In genomic region chr3:33165372-33165771, GRCh38 we compare ENCODE assay signal across 24 cellular contexts. TPM values are rescaled to one million over a fixed set of nuclear protein-coding genes. Genes with fewer than 3 reads are reported as not detected.
DNase-seq lines count a peak whose midpoint lies in the region; ATAC-seq and TF ChIP-seq lines count a peak whose summit lies in the region.
"Had no signal": no experiment of that assay in that cellular context is flagged by ENCODE, and none has a peak within 500 bp of the region (broad histone marks: within the 10 kb centered on the region; RNA-seq: fewer than 3 reads in every experiment).

No MANE protein-coding gene starts in this region.

- H3K9ac ChIP-seq in adipocyte (ENCODE audit: low read length), result no peak overlapping the region
- H3K9ac ChIP-seq: BLaER1 treated with 17β-estradiol and CSF1 and Interleukin-3, amounts not matched to agents 10 nM and 100 nM had no signal

- in situ Hi-C loops in gastrocnemius medialis (cut with MboI; ENCODE audit: low sequenced_read_pairs in 4 of 4), result no loop called here

- peaks cover 31% of the 10 kb centered on the region for H3K4me1 Mint-ChIP-seq in chondrocyte (ENCODE audit: low read depth)
- H3K4me1 Mint-ChIP-seq: CD8-positive, alpha-beta memory T cell; GM23338; H9 had no signal

- no peaks in the 10 kb centered on the region for H3K27me3 Mint-ChIP-seq in chondrocyte (ENCODE audit: low read depth)

- H3K4me1 ChIP-seq in adipocyte (ENCODE audit: control insufficient read depth, insufficient read depth, low read length), result peaks cover 21% of the 10 kb centered on the region
- H3K4me1 ChIP-seq in gastrocnemius medialis, result peaks cover 0 to 4% of the 10 kb centered on the region in 2 donors
- H3K4me1 ChIP-seq in tibial artery, result peaks cover 0 to 83% (median 40%) of the 10 kb centered on the region in 4 donors
- H3K4me1 ChIP-seq: A549, BE2C had no signal

- peaks cover 11% of the 10 kb centered on the region for H3K36me3 Mint-ChIP-seq in chondrocyte (ENCODE audit: low read depth)
- H3K36me3 Mint-ChIP-seq: CD14-positive monocyte; CD8-positive, alpha-beta memory T cell had no signal

- no peaks in the 10 kb centered on the region for H3K9me3 ChIP-seq in adipocyte (ENCODE audit: control insufficient read depth, low read length)
- no peaks in the 10 kb centered on the region for H3K9me3 ChIP-seq in gastrocnemius medialis
- no peaks in the 10 kb centered on the region for H3K9me3 ChIP-seq in tibial artery
- H3K9me3 ChIP-seq: A549, BE2C had no signal

- H3K27me3 ChIP-seq in adipocyte (replicated peaks; ENCODE audit: control insufficient read depth, insufficient read depth, low read length) (no peaks in the 10 kb centered on the region), gastrocnemius medialis (no peaks in the 10 kb centered on the region), tibial artery (no peaks in the 10 kb centered on the region)
- H3K27me3 ChIP-seq: BE2C; BLaER1 treated with 17β-estradiol and CSF1 and Interleukin-3, amounts not matched to agents 10 nM and 100 nM had no signal

- TF ChIP-seq POLR2A in gastrocnemius medialis (IDR thresholded peaks at IDR 0.05), result no peak

- peak; percentile 43 to 56 for ATAC-seq in gastrocnemius medialis
- ATAC-seq: A549, GM23338, HCT116 had no signal

- intact Hi-C loops in gastrocnemius medialis (cut with DNase I; ENCODE audit: low total_unique reads) (no loop called here), tibial artery (cut with DNase I; ENCODE audit: low total_unique reads) (no loop called here)

- no peak for DNase-seq in adipocyte (ENCODE audit: low read depth)
- no peak for DNase-seq in chondrocyte (ENCODE audit: low spot score)
- DNase-seq in gastrocnemius medialis, result no peak
- DNase-seq in tibial artery, result no peak
- DNase-seq in central memory CD4-positive, alpha-beta T cell, result no peak
- DNase-seq in activated CD4-positive, alpha-beta T cell treated with anti-CD3 and anti-CD28 coated beads, Interleukin-2, amount 50 U/mL, for 1 hour, result no peak
- DNase-seq in RKO (ENCODE audit: low spot score), result no peak
- DNase-seq: 8988T; ACHN; AML-193; BE2C; CD4-positive, alpha-beta T cell; CD8-positive, alpha-beta memory T cell; DMS 273 treated with DMSO at 0.1 percent for 48 hours; DMS79; EL; GDM1; H9 had no signal

- H3K4me3 Mint-ChIP-seq in chondrocyte (ENCODE audit: unreplicated experiment), result no peak overlapping the region
- H3K4me3 Mint-ChIP-seq: CD14-positive monocyte; CD4-positive, alpha-beta T cell; CD8-positive, alpha-beta memory T cell; GM23338; H9 had no signal

- H3K27ac ChIP-seq in gastrocnemius medialis, result peak overlapping the region in 1 of 4 donors; percentile 42
- H3K27ac ChIP-seq in tibial artery, result peak overlapping the region; percentile 83 to 91
- H3K27ac ChIP-seq: A549; BLaER1 treated with 17β-estradiol and CSF1 and Interleukin-3, amounts not matched to agents 10 nM and 100 nM had no signal

- H3K4me3 ChIP-seq in adipocyte (ENCODE audit: low read length) (peak overlapping the region; percentile 65), gastrocnemius medialis (no peak overlapping the region), tibial artery (no peak overlapping the region)
- H3K4me3 ChIP-seq: A549; BLaER1 treated with 17β-estradiol and CSF1 and Interleukin-3, amounts not matched to agents 10 nM and 100 nM; GM23338 had no signal

- H3K36me3 ChIP-seq in adipocyte (ENCODE audit: control insufficient read depth, insufficient read depth, low read length, severe bottlenecking) (no peaks in the 10 kb centered on the region), gastrocnemius medialis (no peaks in the 10 kb centered on the region), tibial artery (peaks cover 0 to 11% (median 0%) of the 10 kb centered on the region in 3 donors)
- H3K36me3 ChIP-seq: BE2C; BLaER1 treated with 17β-estradiol and CSF1 and Interleukin-3, amounts not matched to agents 10 nM and 100 nM had no signal

- TF ChIP-seq CTCF in chondrocyte (IDR thresholded peaks at IDR 0.05), result no peak
- no peak for TF ChIP-seq CTCF in gastrocnemius medialis (IDR thresholded peaks at IDR 0.05 in 4 of 5, conservative IDR thresholded peaks at IDR 0.05 in 1 of 5)
- TF ChIP-seq CTCF in tibial artery (IDR thresholded peaks at IDR 0.05), result no peak

- no peaks in the 10 kb centered on the region for H3K9me3 Mint-ChIP-seq in chondrocyte (ENCODE audit: low read depth)
- H3K9me3 Mint-ChIP-seq: CD14-positive monocyte; CD4-positive, alpha-beta T cell; CD8-positive, alpha-beta memory T cell; GM23338; H9 had no signal

- peak overlapping the region; percentile 38 for H3K27ac Mint-ChIP-seq in chondrocyte (ENCODE audit: unreplicated experiment)
- H3K27ac Mint-ChIP-seq: CD14-positive monocyte; CD4-positive, alpha-beta T cell; CD8-positive, alpha-beta memory T cell; GM23338; H9 had no signal

RNA-seq across cellular contexts. Expression of gene CRTAP, which starts 51.6 kb away (rescaled TPM):
- 269 to 358 TPM (median 276 TPM) in 3 replicates for total RNA-seq in chondrocyte
- 100 to 1,000 TPM in 1 of 4 donors, 10 to 100 TPM in 3; 75.2 to 107 (median 83.1) TPM for total RNA-seq in gastrocnemius medialis

RNA-seq across cellular contexts. Expression of gene SUSD5, which starts 53.2 kb away (rescaled TPM):
- total RNA-seq in chondrocyte (38.5 to 55.6 TPM (median 51.8 TPM) in 3 replicates), gastrocnemius medialis (1 to 10 TPM in 2 of 4 donors, under 1 TPM in 2; 0.55 to 2.2 (median 1.1) TPM)
- total RNA-seq: CD4-positive, alpha-beta T cell; CD8-positive, alpha-beta memory T cell; H4 had no signal

Comparison
In these comparisons a context has a peak if more than half of its experiments do, and no peak if none do; other contexts are left out.
1. RNA of gene SUSD5, which starts 53.2 kb away (total RNA-seq): 38.5 to 55.6 TPM in chondrocyte; 0.55 to 2.2 TPM in gastrocnemius medialis; every median in the first group is over 10 times any median in the second.